24 cellular contexts compared by ENCODE assay signal in genomic region chr4:33998204-33998603, GRCh38.
DNase-seq lines count a peak whose midpoint lies in the region; ATAC-seq and TF ChIP-seq lines count a peak whose summit lies in the region.
"Had no signal": no experiment of that assay in that cellular context is flagged by ENCODE, and none has a peak within 500 bp of the region (broad histone marks: within the 10 kb centered on the region; RNA-seq: fewer than 3 reads in every experiment).

No MANE protein-coding gene starts in this region.

- WGBS in neuronal stem cell (ENCODE audit: extremely low coverage in 2 of 2, insufficient read length in 2 of 2, insufficient replicate concordance in 1 of 2), 2 donors = no CpG with 5 or more reads among the region's 3 CpGs

- no peak overlapping the region for H3K4ac ChIP-seq in neuronal stem cell (ENCODE audit: low read length)

- H3K4me1 Mint-ChIP-seq in activated CD8-positive, alpha-beta T cell treated with anti-CD3 and anti-CD28 coated beads, Interleukin-2, amount 10 ng/mL, durations not matched to agents 7 days and 5 days (ENCODE audit: low read depth) = no peaks in the 10 kb centered on the region
- H3K4me1 Mint-ChIP-seq: activated naive CD8-positive, alpha-beta T cell treated with anti-CD3 and anti-CD28 coated beads, Interleukin-2, amount 10 ng/mL, durations not matched to agents 7 days and 5 days; CD8-positive, alpha-beta memory T cell; stimulated activated naive CD8-positive, alpha-beta T cell treated with anti-CD3 and anti-CD28 coated beads, Interleukin-15, amount 100 ng/mL, for 72 hours had no signal

- peaks cover 3% of the 10 kb centered on the region in 2 donors for H3K4me1 ChIP-seq in neuronal stem cell (ENCODE audit: control insufficient read depth in 2 of 2, insufficient read depth in 1 of 2, low read depth in 1 of 2, low read length in 2 of 2)
- no peaks in the 10 kb centered on the region for H3K4me1 ChIP-seq in Karpas-422 (ENCODE audit: low read length)
- H3K4me1 ChIP-seq: esophagus muscularis mucosa, pancreas, Peyer's patch, tibial nerve had no signal

- CTCF ChIA-PET in activated CD8-positive, alpha-beta T cell treated with anti-CD3 and anti-CD28 coated beads, Interleukin-2, amount 10 ng/mL, durations not matched to agents 7 days and 5 days (lab: Charles Lee) = no interaction called here

- no peak overlapping the region for H4K91ac ChIP-seq in neuronal stem cell (ENCODE audit: low read depth, low read length, poor library complexity)

- H2BK15ac ChIP-seq in neuronal stem cell (ENCODE audit: low read length) = no peak overlapping the region

- no peak overlapping the region for H3K27ac Mint-ChIP-seq in activated CD8-positive, alpha-beta T cell treated with anti-CD3 and anti-CD28 coated beads, Interleukin-2, amount 10 ng/mL, durations not matched to agents 7 days and 5 days
- H3K27ac Mint-ChIP-seq: activated naive CD8-positive, alpha-beta T cell treated with anti-CD3 and anti-CD28 coated beads, Interleukin-2, amount 10 ng/mL, durations not matched to agents 7 days and 5 days; activated T-helper 2 cell treated with anti-CD3 and anti-CD28 coated beads, Interferon-gamma antibody, Interleukin-2, Interleukin-4, amounts not matched to agents 10 μg/mL and 5 μg/mL and 100 μg/mL, durations not matched to agents 14 hours and 24 hours and 36 hours; CD8-positive, alpha-beta memory T cell; natural killer cell treated with Interleukin-12 subunit alpha and Interleukin-12 subunit beta and Interleukin-15 and Interleukin-18, amount 100 ng/mL, for 72 hours; stimulated activated naive CD8-positive, alpha-beta T cell treated with anti-CD3 and anti-CD28 coated beads, Interleukin-15, amount 100 ng/mL, for 72 hours had no signal

- H3K27me3 ChIP-seq in neuronal stem cell (ENCODE audit: control insufficient read depth in 3 of 3, insufficient read depth in 3 of 3, low read depth in 1 of 3, low read length in 3 of 3) (no peaks in the 10 kb centered on the region), Karpas-422 (ENCODE audit: low read length) (no peaks in the 10 kb centered on the region)
- H3K27me3 ChIP-seq: esophagus muscularis mucosa, pancreas, Peyer's patch, tibial nerve had no signal

- H3K27me3 Mint-ChIP-seq in activated CD8-positive, alpha-beta T cell treated with anti-CD3 and anti-CD28 coated beads, Interleukin-2, amount 10 ng/mL, durations not matched to agents 7 days and 5 days (ENCODE audit: low read depth) = no peaks in the 10 kb centered on the region
- H3K27me3 Mint-ChIP-seq: activated naive CD8-positive, alpha-beta T cell treated with anti-CD3 and anti-CD28 coated beads, Interleukin-2, amount 10 ng/mL, durations not matched to agents 7 days and 5 days; CD8-positive, alpha-beta memory T cell; natural killer cell treated with Interleukin-12 subunit alpha and Interleukin-12 subunit beta and Interleukin-15 and Interleukin-18, amount 100 ng/mL, for 72 hours; stimulated activated naive CD8-positive, alpha-beta T cell treated with anti-CD3 and anti-CD28 coated beads, Interleukin-15, amount 100 ng/mL, for 72 hours had no signal

- no peak overlapping the region for H3K23ac ChIP-seq in neuronal stem cell (ENCODE audit: low read depth, low read length, poor library complexity)

- H3K4me3 Mint-ChIP-seq in activated CD8-positive, alpha-beta T cell treated with anti-CD3 and anti-CD28 coated beads, Interleukin-2, amount 10 ng/mL, durations not matched to agents 7 days and 5 days = no peak overlapping the region
- H3K4me3 Mint-ChIP-seq: activated naive CD8-positive, alpha-beta T cell treated with anti-CD3 and anti-CD28 coated beads, Interleukin-2, amount 10 ng/mL, durations not matched to agents 7 days and 5 days; CD8-positive, alpha-beta memory T cell; natural killer cell treated with Interleukin-12 subunit alpha and Interleukin-12 subunit beta and Interleukin-15 and Interleukin-18, amount 100 ng/mL, for 72 hours; stimulated activated naive CD8-positive, alpha-beta T cell treated with anti-CD3 and anti-CD28 coated beads, Interleukin-15, amount 100 ng/mL, for 72 hours had no signal

- no peaks in the 10 kb centered on the region for H3K9me2 ChIP-seq in Karpas-422 (replicated peaks; ENCODE audit: insufficient read depth, low read length)

- no peaks in the 10 kb centered on the region for H3K79me2 ChIP-seq in Karpas-422 (ENCODE audit: low read length)

- no peak overlapping the region for H2BK120ac ChIP-seq in neuronal stem cell (ENCODE audit: low read depth, low read length)

- H3K4me2 ChIP-seq in neuronal stem cell (ENCODE audit: insufficient read depth, low read length, poor library complexity, severe bottlenecking) (no peak overlapping the region), Karpas-422 (ENCODE audit: low read depth, low read length, poor library complexity, severe bottlenecking) (no peak overlapping the region)

- H2BK12ac ChIP-seq in neuronal stem cell (ENCODE audit: low read length) = no peak overlapping the region

- no peak for TF ChIP-seq CTCF in epithelial cell of esophagus (IDR thresholded peaks at IDR 0.05; ENCODE audit: insufficient read depth, low read depth, low read length, missing control alignments)

- H3K9me3 ChIP-seq in neuronal stem cell (replicated peaks in 1 of 2; ENCODE audit: control insufficient read depth in 2 of 2, insufficient read depth in 1 of 2, low read depth in 1 of 2, low read length in 2 of 2) (no peaks in the 10 kb centered on the region), Karpas-422 (ENCODE audit: low read length) (peaks cover 5% of the 10 kb centered on the region)
- H3K9me3 ChIP-seq: esophagus muscularis mucosa, pancreas, Peyer's patch, tibial nerve had no signal

- H3K9me3 Mint-ChIP-seq in activated CD8-positive, alpha-beta T cell treated with anti-CD3 and anti-CD28 coated beads, Interleukin-2, amount 10 ng/mL, durations not matched to agents 7 days and 5 days (ENCODE audit: insufficient read depth) = no peaks in the 10 kb centered on the region
- H3K9me3 Mint-ChIP-seq: stimulated activated naive CD8-positive, alpha-beta T cell treated with anti-CD3 and anti-CD28 coated beads, Interleukin-15, amount 100 ng/mL, for 72 hours had no signal

- H3K4me3 ChIP-seq in epithelial cell of esophagus (ENCODE audit: low read length) (no peak overlapping the region), neuronal stem cell (ENCODE audit: low read length in 2 of 2) (no peak overlapping the region), Karpas-422 (ENCODE audit: low read length) (no peak overlapping the region)
- H3K4me3 ChIP-seq: esophagus muscularis mucosa, pancreas, Peyer's patch, SK-N-MC, tibial nerve had no signal

- no peak overlapping the region for H2AK5ac ChIP-seq in neuronal stem cell (ENCODE audit: low read depth, low read length)

- H2AFZ ChIP-seq in neuronal stem cell (ENCODE audit: low read length) = peak overlapping the region; percentile 72
- no peak overlapping the region for H2AFZ ChIP-seq in Karpas-422 (ENCODE audit: low read length)

- no peaks in the 10 kb centered on the region for H3K36me3 Mint-ChIP-seq in activated CD8-positive, alpha-beta T cell treated with anti-CD3 and anti-CD28 coated beads, Interleukin-2, amount 10 ng/mL, durations not matched to agents 7 days and 5 days (ENCODE audit: low read depth)
- H3K36me3 Mint-ChIP-seq: activated naive CD8-positive, alpha-beta T cell treated with anti-CD3 and anti-CD28 coated beads, Interleukin-2, amount 10 ng/mL, durations not matched to agents 7 days and 5 days; CD8-positive, alpha-beta memory T cell; natural killer cell treated with Interleukin-12 subunit alpha and Interleukin-12 subunit beta and Interleukin-15 and Interleukin-18, amount 100 ng/mL, for 72 hours had no signal

- H4K8ac ChIP-seq in neuronal stem cell (ENCODE audit: low read depth, low read length) = no peak overlapping the region

- no peak for ATAC-seq in activated CD8-positive, alpha-beta T cell treated with anti-CD3 and anti-CD28 coated beads, Interleukin-2, amount 10 ng/mL, durations not matched to agents 7 days and 5 days
- ATAC-seq: natural killer cell treated with Interleukin-12 subunit alpha and Interleukin-12 subunit beta and Interleukin-15 and Interleukin-18, amount 100 ng/mL, for 72 hours; pancreas; right cardiac atrium; stimulated activated naive CD8-positive, alpha-beta T cell treated with anti-CD3 and anti-CD28 coated beads, Interleukin-15, amount 100 ng/mL, for 72 hours had no signal

- H3K14ac ChIP-seq in neuronal stem cell (ENCODE audit: low read length) = no peak overlapping the region

- POLR2A ChIA-PET in activated CD8-positive, alpha-beta T cell treated with anti-CD3 and anti-CD28 coated beads, Interleukin-2, amount 10 ng/mL, durations not matched to agents 7 days and 5 days (lab: Charles Lee) = no interaction called here

- no peak overlapping the region for H3K18ac ChIP-seq in neuronal stem cell (ENCODE audit: low read length)

- H3K79me1 ChIP-seq in neuronal stem cell (ENCODE audit: low read depth, low read length) = no peaks in the 10 kb centered on the region

- H2BK5ac ChIP-seq in neuronal stem cell (ENCODE audit: low read length) = no peak overlapping the region

- H4K20me1 ChIP-seq in Karpas-422 (ENCODE audit: insufficient read depth, low read depth, low read length) = no peaks in the 10 kb centered on the region

- no peak overlapping the region for H3K27ac ChIP-seq in neuronal stem cell (replicated peaks; ENCODE audit: low read length)
- H3K27ac ChIP-seq in Karpas-422 (ENCODE audit: low read length) = no peak overlapping the region
- H3K27ac ChIP-seq: 22Rv1, esophagus muscularis mucosa, pancreas, Peyer's patch, SK-N-MC, tibial nerve, VCaP had no signal

- DNase-seq in NCI-H1417 (lab: John Stamatoyannopoulos, UW) = peak; percentile 7 to 77 (median 26)
- no peak for DNase-seq in NCI-H1417 treated with DMSO at 0.1 percent for 48 hours (lab: John Stamatoyannopoulos, UW)
- DNase-seq in NCI-H345 (lab: John Stamatoyannopoulos, UW) = peak; percentile 55
- peak; percentile 70 for DNase-seq in epithelial cell of esophagus (ENCODE audit: low read depth)
- DNase-seq in neuronal stem cell (ENCODE audit: low spot score) = peak; percentile 4
- DNase-seq in SW 1271 (lab: John Stamatoyannopoulos, UW) = no peak
- DNase-seq in activated CD8-positive, alpha-beta T cell treated with anti-CD3 and anti-CD28 coated beads, Interleukin-2, amount 10 ng/mL, durations not matched to agents 7 days and 5 days = no peak
- no peak for DNase-seq in Karpas-422
- DNase-seq: activated CD8-positive, alpha-beta memory T cell treated with anti-CD3 and anti-CD28 coated beads, Interleukin-2, amount 50 U/mL, for 48 hours; activated naive CD8-positive, alpha-beta T cell treated with anti-CD3 and anti-CD28 coated beads, Interleukin-2, amount 10 ng/mL, durations not matched to agents 7 days and 5 days; CD8-positive, alpha-beta memory T cell; effector memory CD4-positive, alpha-beta T cell; NCI-H510A treated with DMSO at 0.1 percent for 48 hours; pancreas; Peyer's patch; right cardiac atrium; stimulated activated naive CD8-positive, alpha-beta T cell treated with anti-CD3 and anti-CD28 coated beads, Interleukin-15, amount 100 ng/mL, for 72 hours had no signal

- H3K36me3 ChIP-seq in neuronal stem cell (replicated peaks in 1 of 2; ENCODE audit: control insufficient read depth in 2 of 2, insufficient read depth in 2 of 2, low read length in 2 of 2) = no peaks in the 10 kb centered on the region
- no peaks in the 10 kb centered on the region for H3K36me3 ChIP-seq in Karpas-422 (ENCODE audit: insufficient read depth, low read length)
- H3K36me3 ChIP-seq: esophagus muscularis mucosa, pancreas, Peyer's patch, tibial nerve had no signal

- no peak overlapping the region for H3K9ac ChIP-seq in neuronal stem cell (ENCODE audit: low read depth, low read length, poor library complexity)
- no peak overlapping the region for H3K9ac ChIP-seq in Karpas-422 (ENCODE audit: low read length)

Comparison
In these comparisons a context has a peak if more than half of its experiments do, and no peak if none do; other contexts are left out.
1. DNase-seq: peak in NCI-H1417 (3 of 3), NCI-H345 (single experiment), epithelial cell of esophagus (single experiment) and neuronal stem cell (single experiment); none in NCI-H1417 treated with DMSO at 0.1 percent for 48 hours (single experiment), SW 1271 (0 of 2), activated CD8-positive, alpha-beta T cell treated with anti-CD3 and anti-CD28 coated beads, Interleukin-2, amount 10 ng/mL, durations not matched to agents 7 days and 5 days (single experiment) and Karpas-422 (single experiment).